Comparison of ENCODE assay signal across 26 cellular contexts in the genomic region with DNA sequence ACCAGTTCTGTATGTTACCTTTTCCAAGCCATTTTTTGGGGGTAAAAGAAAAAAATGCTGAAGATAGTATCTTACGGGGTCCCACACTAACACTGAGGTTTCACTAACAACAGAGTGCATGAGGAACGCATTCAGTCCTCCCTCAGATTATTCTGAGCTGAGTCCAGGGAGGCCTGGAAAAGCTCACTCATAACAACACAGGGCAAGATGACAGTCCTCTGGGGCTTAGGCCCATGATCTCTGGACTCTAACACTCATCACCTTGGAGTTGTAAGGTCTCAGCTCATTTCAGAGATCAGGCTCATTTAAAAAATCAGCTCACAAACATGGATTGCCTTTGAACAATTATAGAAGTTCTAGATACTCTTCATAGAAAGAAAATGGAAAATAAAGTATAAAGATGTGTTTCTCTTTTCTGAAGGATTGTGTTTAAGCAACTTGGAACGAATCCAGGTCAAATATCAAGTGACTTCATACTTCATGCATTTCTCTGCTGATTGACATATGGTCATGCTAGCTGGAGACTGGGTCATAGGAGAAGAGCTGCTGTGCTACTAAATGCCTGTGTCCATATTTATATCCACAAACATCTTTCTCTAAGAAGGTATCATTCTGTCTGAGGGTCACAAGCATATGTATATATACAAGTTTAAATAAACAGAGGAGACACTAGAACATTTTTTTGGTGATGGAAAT.
DNase-seq lines count a peak whose midpoint lies in the region; ATAC-seq, FAIRE-seq and TF ChIP-seq lines count a peak whose summit lies in the region.
"Had no signal": no experiment of that assay in that cellular context is flagged by ENCODE, and none has a peak within 500 bp of the region (broad histone marks: within the 10 kb centered on the region; RNA-seq: fewer than 3 reads in every experiment).

No MANE protein-coding gene starts in this region.

- H3K27me3 ChIP-seq in BE2C (no peaks in the 10 kb centered on the region), GM23248 (replicated peaks; ENCODE audit: insufficient read depth) (peaks cover 7% of the 10 kb centered on the region), bronchial epithelial cell (ENCODE audit: control insufficient read depth, insufficient read depth, low read length) (no peaks in the 10 kb centered on the region), keratinocyte (ENCODE audit: control insufficient read depth, extremely low read depth, insufficient read depth, low read length) (no peaks in the 10 kb centered on the region), small intestine (ENCODE audit: control insufficient read depth in 2 of 2, insufficient read depth in 2 of 2, low read length in 2 of 2) (peaks cover 0 to 2% of the 10 kb centered on the region in 2 donors)
- H3K27me3 ChIP-seq: ascending aorta, thyroid gland had no signal

- H3K9me3 ChIP-seq in BE2C (no peaks in the 10 kb centered on the region), GM23248 (ENCODE audit: low read depth) (no peaks in the 10 kb centered on the region), keratinocyte (ENCODE audit: control insufficient read depth, low read depth, low read length) (no peaks in the 10 kb centered on the region), small intestine (ENCODE audit: control insufficient read depth, low read depth) (no peaks in the 10 kb centered on the region)
- H3K9me3 ChIP-seq: ascending aorta, esophagus squamous epithelium, thyroid gland had no signal

- DNase-seq in BE2C = peak; percentile 71
- DNase-seq in GM23248 = peak; percentile 5
- DNase-seq in bronchial epithelial cell (ENCODE audit: low read depth) = peak; percentile 39
- no peak for DNase-seq in keratinocyte (ENCODE audit: low read depth, low spot score)
- no peak for DNase-seq in small intestine
- no peak for DNase-seq in activated CD4-positive, alpha-beta memory T cell treated with anti-CD3 and anti-CD28 coated beads, Interleukin-2, amount 10 ng/mL, durations not matched to agents 7 days and 5 days
- DNase-seq in nucleus accumbens (lab: John Stamatoyannopoulos, UW) = no peak
- DNase-seq: activated CD4-positive, alpha-beta T cell treated with anti-CD3 and anti-CD28 coated beads for 48 hours; activated CD8-positive, alpha-beta memory T cell treated with anti-CD3 and anti-CD28 coated beads, Interleukin-2, amount 10 ng/mL, durations not matched to agents 7 days and 5 days; effector CD4-positive, alpha-beta T cell; esophagus squamous epithelium; natural killer cell; NCI-H1092 treated with DMSO at 0.1 percent for 48 hours; posterior cingulate gyrus; stimulated activated CD4-positive, alpha-beta T cell treated with anti-CD3 and anti-CD28 coated beads, Interleukin-2, amount 100 ng/mL, for 48 hours; stimulated activated naive CD4-positive, alpha-beta T cell; T-helper 1 cell; thyroid gland had no signal

- H3K4me1 ChIP-seq in BE2C (peaks cover 21% of the 10 kb centered on the region), GM23248 (ENCODE audit: insufficient read depth) (no peaks in the 10 kb centered on the region), keratinocyte (ENCODE audit: control insufficient read depth, extremely low read depth, insufficient read depth, low read length) (no peaks in the 10 kb centered on the region), small intestine (ENCODE audit: control insufficient read depth in 2 of 2, insufficient read depth in 1 of 2, low read depth in 1 of 2, low read length in 1 of 2) (no peaks in the 10 kb centered on the region)
- H3K4me1 ChIP-seq: ascending aorta, esophagus squamous epithelium, thyroid gland had no signal

- H3K9ac ChIP-seq in GM23248 (no peak overlapping the region), keratinocyte (ENCODE audit: control insufficient read depth, extremely low read depth, insufficient read depth, low read length) (no peak overlapping the region)

- H3K4me1 Mint-ChIP-seq in activated CD4-positive, alpha-beta memory T cell treated with anti-CD3 and anti-CD28 coated beads, Interleukin-2, amount 10 ng/mL, durations not matched to agents 7 days and 5 days = no peaks in the 10 kb centered on the region
- H3K4me1 Mint-ChIP-seq: activated CD8-positive, alpha-beta memory T cell treated with anti-CD3 and anti-CD28 coated beads, Interleukin-2, amount 10 ng/mL, durations not matched to agents 7 days and 5 days; activated naive CD4-positive, alpha-beta T cell treated with anti-CD3 and anti-CD28 coated beads, Interleukin-2, amount 50 U/mL, for 24 hours; CD14-positive monocyte; natural killer cell had no signal

- H3K9me2 ChIP-seq in GM23248 (ENCODE audit: insufficient read depth) = no peaks in the 10 kb centered on the region

- H2AFZ ChIP-seq in GM23248 = no peak overlapping the region
- no peak overlapping the region for H2AFZ ChIP-seq in keratinocyte (ENCODE audit: control insufficient read depth, low read length)

- no peaks in the 10 kb centered on the region for H3K9me3 Mint-ChIP-seq in activated CD4-positive, alpha-beta memory T cell treated with anti-CD3 and anti-CD28 coated beads, Interleukin-2, amount 10 ng/mL, durations not matched to agents 7 days and 5 days
- H3K9me3 Mint-ChIP-seq: activated naive CD4-positive, alpha-beta T cell treated with anti-CD3 and anti-CD28 coated beads, Interleukin-2, amount 50 U/mL, for 24 hours; natural killer cell had no signal

- H3K9me1 ChIP-seq in keratinocyte (ENCODE audit: control insufficient read depth, extremely low read depth, insufficient read depth, low read length) = no peaks in the 10 kb centered on the region

- ATAC-seq in esophagus mucosa = no peak
- ATAC-seq: activated CD8-positive, alpha-beta memory T cell treated with anti-CD3 and anti-CD28 coated beads, Interleukin-2, amount 10 ng/mL, durations not matched to agents 7 days and 5 days; natural killer cell had no signal

- no peak for FAIRE-seq in bronchial epithelial cell (lab: Jason Lieb, UNC)
- FAIRE-seq in keratinocyte (lab: Jason Lieb, UNC) = peak; percentile 5
- FAIRE-seq in small intestine (lab: Jason Lieb, UNC) = no peak
- FAIRE-seq: G401.6, H1 had no signal

- H3K27ac ChIP-seq in GM23248 (no peak overlapping the region), keratinocyte (ENCODE audit: control insufficient read depth, insufficient read depth, low read length) (no peak overlapping the region), small intestine (ENCODE audit: low read depth in 1 of 2, low read length in 1 of 2) (no peak overlapping the region)
- H3K27ac ChIP-seq: ascending aorta, esophagus squamous epithelium, skin epidermis, thyroid gland had no signal

- H3F3A ChIP-seq in GM23248 (ENCODE audit: insufficient read depth) = no peaks in the 10 kb centered on the region

- TF ChIP-seq CTCF in BE2C (IDR thresholded peaks at IDR 0.05; ENCODE audit: low read depth, low read length) = no peak
- TF ChIP-seq CTCF in bronchial epithelial cell (IDR thresholded peaks at IDR 0.05; ENCODE audit: insufficient read depth, low read length, severe bottlenecking) = no peak
- no peak for TF ChIP-seq CTCF in keratinocyte (optimal IDR thresholded peaks at IDR 0.05 in 1 of 3, IDR thresholded peaks at IDR 0.05 in 1 of 3, conservative IDR thresholded peaks at IDR 0.05 in 1 of 3; ENCODE audit: extremely low read depth in 1 of 3, insufficient read depth in 2 of 3, low read length in 3 of 3)

- no peaks in the 10 kb centered on the region for H3K79me2 ChIP-seq in GM23248 (ENCODE audit: insufficient read depth)
- no peaks in the 10 kb centered on the region for H3K79me2 ChIP-seq in keratinocyte (ENCODE audit: control insufficient read depth, insufficient read depth, low read length)

- CTCF ChIA-PET in activated CD4-positive, alpha-beta memory T cell treated with anti-CD3 and anti-CD28 coated beads, Interleukin-2, amount 10 ng/mL, durations not matched to agents 7 days and 5 days (lab: Charles Lee) = no interaction called here

- no peaks in the 10 kb centered on the region for H3K36me3 Mint-ChIP-seq in activated CD4-positive, alpha-beta memory T cell treated with anti-CD3 and anti-CD28 coated beads, Interleukin-2, amount 10 ng/mL, durations not matched to agents 7 days and 5 days (ENCODE audit: low read depth)
- H3K36me3 Mint-ChIP-seq: activated CD8-positive, alpha-beta memory T cell treated with anti-CD3 and anti-CD28 coated beads, Interleukin-2, amount 10 ng/mL, durations not matched to agents 7 days and 5 days; activated naive CD4-positive, alpha-beta T cell treated with anti-CD3 and anti-CD28 coated beads, Interleukin-2, amount 50 U/mL, for 24 hours; CD14-positive monocyte; mesothelial cell of epicardium; natural killer cell had no signal

- H3K4me2 ChIP-seq in GM23248 (ENCODE audit: unreplicated experiment) = no peak overlapping the region
- no peak overlapping the region for H3K4me2 ChIP-seq in keratinocyte (ENCODE audit: control insufficient read depth, extremely low read depth, insufficient read depth, low read depth, low read length)

- POLR2A ChIA-PET in activated CD4-positive, alpha-beta memory T cell treated with anti-CD3 and anti-CD28 coated beads, Interleukin-2, amount 10 ng/mL, durations not matched to agents 7 days and 5 days (lab: Charles Lee) = no interaction called here

- dilution Hi-C loops in keratinocyte (cut with MboI; ENCODE audit: extremely low pct_ligation_motif_present, low sequenced_read_pairs) = no loop called here

- in situ Hi-C loops in GM23248 (cut with MboI) = no loop called here

- no peaks in the 10 kb centered on the region for H3K36me3 ChIP-seq in BE2C
- H3K36me3 ChIP-seq in GM23248 (ENCODE audit: low read depth) = no peaks in the 10 kb centered on the region
- no peaks in the 10 kb centered on the region for H3K36me3 ChIP-seq in bronchial epithelial cell (ENCODE audit: control insufficient read depth, insufficient read depth, low read length)
- H3K36me3 ChIP-seq in keratinocyte (ENCODE audit: control insufficient read depth in 2 of 2, extremely low read depth in 1 of 2, insufficient read depth in 2 of 2, low read length in 2 of 2) = no peaks in the 10 kb centered on the region
- H3K36me3 ChIP-seq in small intestine (ENCODE audit: control insufficient read depth in 2 of 2, insufficient read depth in 2 of 2, low read length in 2 of 2) = no peaks in the 10 kb centered on the region
- H3K36me3 ChIP-seq: ascending aorta, esophagus squamous epithelium, thyroid gland had no signal

- H3K27ac Mint-ChIP-seq in activated CD4-positive, alpha-beta memory T cell treated with anti-CD3 and anti-CD28 coated beads, Interleukin-2, amount 10 ng/mL, durations not matched to agents 7 days and 5 days = no peak overlapping the region
- H3K27ac Mint-ChIP-seq: activated CD8-positive, alpha-beta memory T cell treated with anti-CD3 and anti-CD28 coated beads, Interleukin-2, amount 10 ng/mL, durations not matched to agents 7 days and 5 days; activated naive CD4-positive, alpha-beta T cell treated with anti-CD3 and anti-CD28 coated beads, Interleukin-2, amount 50 U/mL, for 24 hours; CD14-positive monocyte; mesothelial cell of epicardium; natural killer cell had no signal

- H3K4me3 ChIP-seq in BE2C (ENCODE audit: low read depth, low read length) (no peak overlapping the region), GM23248 (no peak overlapping the region), bronchial epithelial cell (ENCODE audit: low read depth, low read length) (no peak overlapping the region), keratinocyte (ENCODE audit: control insufficient read depth in 2 of 3, extremely low read depth in 1 of 3, insufficient read depth in 2 of 3, low read depth in 1 of 3, low read length in 3 of 3) (no peak overlapping the region), small intestine (ENCODE audit: low read depth in 1 of 2, low read length in 2 of 2) (no peak overlapping the region)
- H3K4me3 ChIP-seq: ascending aorta, esophagus squamous epithelium, skin epidermis, thyroid gland had no signal

- H3K27me3 Mint-ChIP-seq in activated CD4-positive, alpha-beta memory T cell treated with anti-CD3 and anti-CD28 coated beads, Interleukin-2, amount 10 ng/mL, durations not matched to agents 7 days and 5 days = peaks cover 2% of the 10 kb centered on the region

- no peaks in the 10 kb centered on the region for H4K20me1 ChIP-seq in GM23248 (ENCODE audit: insufficient read depth)
- no peaks in the 10 kb centered on the region for H4K20me1 ChIP-seq in keratinocyte (ENCODE audit: control insufficient read depth, extremely low read depth, insufficient read depth, low read length)

- 46% methylated on average over 3 of the region's 3 CpGs for WGBS in GM23248 (ENCODE audit: low coverage in 1 of 2, low lambda C conversion rate in 2 of 2, missing lambda C conversion rate in 2 of 2), 2 experiments
- 62 to 69% (median 63%) methylated on average over 3 of the region's 3 CpGs for WGBS in small intestine, 3 donors

- no peak overlapping the region for H3K4me3 Mint-ChIP-seq in activated CD4-positive, alpha-beta memory T cell treated with anti-CD3 and anti-CD28 coated beads, Interleukin-2, amount 10 ng/mL, durations not matched to agents 7 days and 5 days
- H3K4me3 Mint-ChIP-seq: activated CD8-positive, alpha-beta memory T cell treated with anti-CD3 and anti-CD28 coated beads, Interleukin-2, amount 10 ng/mL, durations not matched to agents 7 days and 5 days; activated naive CD4-positive, alpha-beta T cell treated with anti-CD3 and anti-CD28 coated beads, Interleukin-2, amount 50 U/mL, for 24 hours; CD14-positive monocyte; mesothelial cell of epicardium; natural killer cell had no signal

Comparison
In these comparisons a context has a peak if more than half of its experiments do, and no peak if none do; other contexts are left out.
1. DNase-seq: peak in BE2C (single experiment), GM23248 (single experiment) and bronchial epithelial cell (single experiment); none in keratinocyte (single experiment), small intestine (single experiment), activated CD4-positive, alpha-beta memory T cell treated with anti-CD3 and anti-CD28 coated beads, Interleukin-2, amount 10 ng/mL, durations not matched to agents 7 days and 5 days (single experiment) and nucleus accumbens (0 of 56).